Comparison of ENCODE assay signal across 36 cellular contexts in genomic region chr3:171821778-171822358, GRCh38. TPM values are rescaled to one million over a fixed set of nuclear protein-coding genes. Genes with fewer than 3 reads are reported as not detected.
"Had no signal": no experiment of that assay in that cellular context is flagged by ENCODE, and none has a peak within 500 bp of the region (broad histone marks: within the 10 kb centered on the region; RNA-seq: fewer than 3 reads in every experiment).

No MANE protein-coding gene starts in this region.

- H3K36me3 Mint-ChIP-seq: activated naive CD8-positive, alpha-beta T cell treated with anti-CD3 and anti-CD28 coated beads, Interleukin-2, amount 10 ng/mL, durations not matched to agents 7 days and 5 days; stimulated activated memory B cell treated with anti-CD40 and anti-IgM and Interleukin-4, amounts not matched to agents 10 μg/mL and 1 μg/mL and 100 μg/mL, for 72 hours had no signal

- H3K27ac Mint-ChIP-seq: activated naive CD8-positive, alpha-beta T cell treated with anti-CD3 and anti-CD28 coated beads, Interleukin-2, amount 10 ng/mL, durations not matched to agents 7 days and 5 days; effector memory CD8-positive, alpha-beta T cell; nephron progenitor cell; stimulated activated memory B cell treated with anti-CD40 and anti-IgM and Interleukin-4, amounts not matched to agents 10 μg/mL and 1 μg/mL and 100 μg/mL, for 72 hours had no signal

- DNase-seq: activated CD4-positive, alpha-beta T cell treated with anti-CD3 and anti-CD28 coated beads for 48 hours; activated CD4-positive, alpha-beta T cell treated with anti-CD3 and anti-CD28 coated beads, Interleukin-2, amount 50 U/mL, for 48 hours; activated CD4-positive, CD25-positive, alpha-beta regulatory T cell; activated naive CD4-positive, alpha-beta T cell; activated naive CD8-positive, alpha-beta T cell treated with anti-CD3 and anti-CD28 coated beads, Interleukin-2, amount 10 ng/mL, durations not matched to agents 7 days and 5 days; activated T-cell treated with anti-CD3 and anti-CD28 coated beads, Interleukin-2, amount 50 U/mL, for 48 hours; amniotic stem cell; brain microvascular endothelial cell; cortex of kidney; effector memory CD8-positive, alpha-beta T cell; hippocampal formation; left cardiac atrium; left ventricle myocardium superior; nephron progenitor cell; stimulated activated CD4-positive, alpha-beta T cell treated with anti-CD3 and anti-CD28 coated beads, Interleukin-4, amount 100 ng/mL, for 24 hours had no signal

- H3K9me3 Mint-ChIP-seq: activated naive CD8-positive, alpha-beta T cell treated with anti-CD3 and anti-CD28 coated beads, Interleukin-2, amount 10 ng/mL, durations not matched to agents 7 days and 5 days; effector memory CD8-positive, alpha-beta T cell; stimulated activated memory B cell treated with anti-CD40 and anti-IgM and Interleukin-4, amounts not matched to agents 10 μg/mL and 1 μg/mL and 100 μg/mL, for 72 hours had no signal

- H3K4me3 Mint-ChIP-seq: activated naive CD8-positive, alpha-beta T cell treated with anti-CD3 and anti-CD28 coated beads, Interleukin-2, amount 10 ng/mL, durations not matched to agents 7 days and 5 days; effector memory CD8-positive, alpha-beta T cell; nephron progenitor cell; stimulated activated memory B cell treated with anti-CD40 and anti-IgM and Interleukin-4, amounts not matched to agents 10 μg/mL and 1 μg/mL and 100 μg/mL, for 72 hours had no signal

- H3K4me1 Mint-ChIP-seq: stimulated activated memory B cell treated with anti-CD40 and anti-IgM and Interleukin-4, amounts not matched to agents 10 μg/mL and 1 μg/mL and 100 μg/mL, for 72 hours had no signal

- H3K9me3 ChIP-seq: gastroesophageal sphincter, neutrophil, suprapubic skin, tibial nerve had no signal

- H3K36me3 ChIP-seq: brain microvascular endothelial cell, gastroesophageal sphincter, neutrophil, suprapubic skin, tibial nerve had no signal

- H3K4me3 ChIP-seq: gastroesophageal sphincter, skin epidermis, suprapubic skin, tibial nerve had no signal

- FAIRE-seq: astrocyte, keratinocyte had no signal

- H3K27ac ChIP-seq: brain microvascular endothelial cell, gastroesophageal sphincter, neutrophil, skin epidermis, suprapubic skin, tibial nerve had no signal

- H3K27me3 Mint-ChIP-seq: stimulated activated memory B cell treated with anti-CD40 and anti-IgM and Interleukin-4, amounts not matched to agents 10 μg/mL and 1 μg/mL and 100 μg/mL, for 72 hours had no signal

- H3K27me3 ChIP-seq: brain microvascular endothelial cell, gastroesophageal sphincter, neutrophil, suprapubic skin, tibial nerve had no signal

- ATAC-seq: effector memory CD8-positive, alpha-beta T cell; gastroesophageal sphincter; left ventricle myocardium superior; sciatic nerve; stimulated activated memory B cell treated with anti-CD40 and anti-IgM and Interleukin-4, amounts not matched to agents 10 μg/mL and 1 μg/mL and 100 μg/mL, for 72 hours had no signal

RNA-seq across cellular contexts. Expression of gene TMEM212, which starts 21.3 kb away (rescaled TPM):
- total RNA-seq: activated naive CD8-positive, alpha-beta T cell treated with anti-CD3 and anti-CD28 coated beads, Interleukin-2, amount 10 ng/mL, durations not matched to agents 7 days and 5 days; astrocyte; cardiac septum; cerebellum; fibroblast of lung; fibroblast of villous mesenchyme; gastroesophageal sphincter; left cardiac atrium; left ventricle myocardium superior; lung microvascular endothelial cell; mucosa of gallbladder; osteocyte; posterior vena cava; renal cortical epithelial cell; sciatic nerve; suprapubic skin; T-helper 2 cell treated with Interferon-gamma antibody and Interleukin-4, amounts not matched to agents 100 ng/mL and 5 ng/mL, for 36 hours; tibial nerve; ureter had no signal
- polyA plus RNA-seq: esophagus, fibroblast of lung, keratinocyte had no signal
